9 cellular contexts compared by ENCODE assay signal in the genomic region with DNA sequence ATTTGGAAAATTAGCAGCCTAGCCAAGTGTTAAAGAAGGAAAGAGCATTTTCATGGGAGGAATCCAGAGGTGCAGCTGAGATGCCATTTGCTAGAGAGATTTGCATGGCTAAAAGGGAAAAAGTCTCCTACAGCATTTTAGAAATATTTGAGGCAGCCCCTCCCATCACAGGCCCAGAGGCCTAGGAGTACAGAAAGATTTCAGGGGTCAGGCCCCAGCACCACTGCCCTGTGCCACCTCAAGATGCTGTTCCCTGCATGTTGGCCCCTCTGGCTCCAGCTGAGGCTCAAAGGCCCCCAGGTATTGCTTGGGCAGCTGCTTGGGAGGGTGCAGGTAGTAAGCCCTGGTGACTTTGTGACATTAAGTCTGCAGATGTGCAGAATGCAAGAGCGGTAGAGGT. TPM values are rescaled to one million over a fixed set of nuclear protein-coding genes. Genes with fewer than 3 reads are reported as not detected.
"Had no signal": no experiment of that assay in that cellular context is flagged by ENCODE, and none has a peak within 500 bp of the region (broad histone marks: within the 10 kb centered on the region; RNA-seq: fewer than 3 reads in every experiment).

No MANE protein-coding gene starts in this region.

- H3K9ac ChIP-seq: GM23248 had no signal

- H3K4me3 ChIP-seq: GM23248, HAP-1 had no signal

- H3K4me1 ChIP-seq: HAP-1 had no signal

- FAIRE-seq: HepG2 had no signal

- H3K36me3 ChIP-seq: HAP-1 had no signal

- ATAC-seq: HCT116, HepG2 had no signal

- H3K9me3 ChIP-seq: HAP-1 had no signal

- H3K27ac ChIP-seq: GM23248 had no signal

- H2AFZ ChIP-seq: GM23248 had no signal

- DNase-seq: GM23248, GOT3, H7, KG1 had no signal

RNA-seq across cellular contexts. Expression of gene NPR3, which starts 26.9 kb away (rescaled TPM):
- total RNA-seq: HepG2, HT-29 had no signal
- polyA plus RNA-seq: IgD-negative memory B cell had no signal
